Comparison of ENCODE assay signal across 8 cellular contexts in genomic region chr11:84558085-84558905, GRCh38.
DNase-seq lines count a peak whose midpoint lies in the region; ATAC-seq and TF ChIP-seq lines count a peak whose summit lies in the region.

No MANE protein-coding gene starts in this region.

- no peaks in the 10 kb centered on the region for H3F3A ChIP-seq in neural cell (ENCODE audit: insufficient read depth, low read length, poor library complexity, severe bottlenecking)

- H3K36me3 Mint-ChIP-seq in activated CD4-positive, alpha-beta T cell treated with anti-CD3 and anti-CD28 coated beads, Interleukin-2, amount 10 ng/mL, durations not matched to agents 7 days and 5 days (ENCODE audit: low read depth), result no peaks in the 10 kb centered on the region

- H3K9ac ChIP-seq in neural cell (ENCODE audit: low read length), result no peak overlapping the region

- POLR2A ChIA-PET in activated CD4-positive, alpha-beta T cell treated with anti-CD3 and anti-CD28 coated beads, Interleukin-2, amount 10 ng/mL, durations not matched to agents 7 days and 5 days (lab: Charles Lee), result no interaction called here

- H3K27ac ChIP-seq in HL-60 (replicated peaks) (no peak overlapping the region), epithelial cell of prostate (no peak overlapping the region), neural cell (ENCODE audit: low read length) (no peak overlapping the region)

- H3K79me2 ChIP-seq in neural cell (replicated peaks; ENCODE audit: insufficient read depth, low read length), result no peaks in the 10 kb centered on the region

- peak; percentile 24 for DNase-seq in activated CD4-positive, alpha-beta T cell treated with anti-CD3 and anti-CD28 coated beads, Interleukin-2, amount 10 ng/mL, durations not matched to agents 7 days and 5 days
- no peak for DNase-seq in activated CD4-positive, alpha-beta T cell treated with anti-CD3 and anti-CD28 coated beads, Interleukin-2, amount 50 U/mL, for 4 hours
- DNase-seq in HL-60 (ENCODE audit: low read depth in 1 of 2, low spot score in 1 of 2), result peak in 1 of 2 experiments; percentile 12
- DNase-seq in RKO (ENCODE audit: low spot score), result peak; percentile 69
- peak; percentile 5 for DNase-seq in epithelial cell of prostate (ENCODE audit: low read depth, low spot score)
- no peak for DNase-seq in activated effector memory CD4-positive, alpha-beta T cell treated with anti-CD3 and anti-CD28 coated beads, Interleukin-2, amount 50 U/mL, for 16 hours

- no peaks in the 10 kb centered on the region for H3K36me3 ChIP-seq in neural cell (ENCODE audit: insufficient read depth, low read length)

- H3K4me3 Mint-ChIP-seq in activated CD4-positive, alpha-beta T cell treated with anti-CD3 and anti-CD28 coated beads, Interleukin-2, amount 10 ng/mL, durations not matched to agents 7 days and 5 days, result no peak overlapping the region

- no peaks in the 10 kb centered on the region for H3K9me3 ChIP-seq in neural cell (ENCODE audit: low read length)

- no peaks in the 10 kb centered on the region for H3K27me3 Mint-ChIP-seq in activated CD4-positive, alpha-beta T cell treated with anti-CD3 and anti-CD28 coated beads, Interleukin-2, amount 10 ng/mL, durations not matched to agents 7 days and 5 days

- no peak overlapping the region for H2AFZ ChIP-seq in neural cell (ENCODE audit: low read depth, low read length)

- H4K20me1 ChIP-seq in neural cell (ENCODE audit: insufficient read depth), result no peaks in the 10 kb centered on the region

- H3K4me1 Mint-ChIP-seq in activated CD4-positive, alpha-beta T cell treated with anti-CD3 and anti-CD28 coated beads, Interleukin-2, amount 10 ng/mL, durations not matched to agents 7 days and 5 days, result no peaks in the 10 kb centered on the region

- peak; percentile 91 for TF ChIP-seq RAD21 in neural cell (conservative IDR thresholded peaks at IDR 0.05)

- H3K27me3 ChIP-seq in HL-60 (ENCODE audit: insufficient read depth, poor library complexity, severe bottlenecking) (no peaks in the 10 kb centered on the region), neural cell (ENCODE audit: insufficient read depth, low read depth, low read length) (no peaks in the 10 kb centered on the region)

- H3K9me2 ChIP-seq in neural cell (ENCODE audit: insufficient read depth, low read length), result no peaks in the 10 kb centered on the region

- H3K27ac Mint-ChIP-seq in activated CD4-positive, alpha-beta T cell treated with anti-CD3 and anti-CD28 coated beads, Interleukin-2, amount 10 ng/mL, durations not matched to agents 7 days and 5 days, result no peak overlapping the region

- CTCF ChIA-PET in activated CD4-positive, alpha-beta T cell treated with anti-CD3 and anti-CD28 coated beads, Interleukin-2, amount 10 ng/mL, durations not matched to agents 7 days and 5 days (lab: Charles Lee), result no interaction called here

- peak; percentile 77 for TF ChIP-seq CTCF in HL-60 (IDR thresholded peaks at IDR 0.05; ENCODE audit: insufficient read depth, low read length)
- peak; percentile 85 for TF ChIP-seq CTCF in neural cell (IDR thresholded peaks at IDR 0.05; ENCODE audit: poor library complexity, severe bottlenecking)

- H3K4me3 ChIP-seq in HL-60 (replicated peaks; ENCODE audit: insufficient read depth, low read length) (no peak overlapping the region), neural cell (ENCODE audit: low read length) (no peak overlapping the region)

- ATAC-seq in GM21515 (IDR thresholded peaks at IDR 0.05; ENCODE audit: unreplicated experiment), result peak; percentile 98

- no peak for TF ChIP-seq EP300 in neural cell (conservative IDR thresholded peaks at IDR 0.05; ENCODE audit: poor library complexity, severe bottlenecking)

- H3K4me2 ChIP-seq in neural cell (ENCODE audit: low read length), result no peak overlapping the region

- H3K9me3 Mint-ChIP-seq in activated CD4-positive, alpha-beta T cell treated with anti-CD3 and anti-CD28 coated beads, Interleukin-2, amount 10 ng/mL, durations not matched to agents 7 days and 5 days, result no peaks in the 10 kb centered on the region

TF ChIP-seq in neural cell, 6 proteins besides CTCF, POLR2A, EP300 and RAD21:
- TF ChIP-seq TAF1 (IDR thresholded peaks at IDR 0.05; ENCODE audit: low read depth) (no peak), EZH2 (IDR thresholded peaks at IDR 0.05; ENCODE audit: borderline replicate concordance, insufficient read depth, low read length, poor library complexity, severe bottlenecking) (no peak), POLR2AphosphoS5 (IDR thresholded peaks at IDR 0.05) (no peak), SMC3 (conservative IDR thresholded peaks at IDR 0.05; ENCODE audit: poor library complexity) (peak; percentile 93), MXI1 (conservative IDR thresholded peaks at IDR 0.05; ENCODE audit: poor library complexity, severe bottlenecking) (no peak), REST (IDR thresholded peaks at IDR 0.05; ENCODE audit: borderline replicate concordance) (no peak)

Comparison
In these comparisons a context has a peak if more than half of its experiments do, and no peak if none do; other contexts are left out.
1. DNase-seq: peak in activated CD4-positive, alpha-beta T cell treated with anti-CD3 and anti-CD28 coated beads, Interleukin-2, amount 10 ng/mL, durations not matched to agents 7 days and 5 days (single experiment), RKO (single experiment) and epithelial cell of prostate (single experiment); none in activated CD4-positive, alpha-beta T cell treated with anti-CD3 and anti-CD28 coated beads, Interleukin-2, amount 50 U/mL, for 4 hours (0 of 2) and activated effector memory CD4-positive, alpha-beta T cell treated with anti-CD3 and anti-CD28 coated beads, Interleukin-2, amount 50 U/mL, for 16 hours (single experiment).